In genomic region chr6:157603971-157604370, GRCh38 we compare ENCODE assay signal across 1 cellular context.
TF ChIP-seq lines count a peak whose summit lies in the region.

No MANE protein-coding gene starts in this region.

TF ChIP-seq in H1, 55 proteins besides CTCF, POLR2A, EP300 and RAD21 (continued from another document):
- TF ChIP-seq ZNF274 (IDR thresholded peaks at IDR 0.05; ENCODE audit: borderline replicate concordance, extremely low read depth, low read length), result no peak
- no peak for TF ChIP-seq BACH1 (IDR thresholded peaks at IDR 0.05; ENCODE audit: low read length)
- TF ChIP-seq SP1 (IDR thresholded peaks at IDR 0.05; ENCODE audit: low read depth, low read length), result no peak
- TF ChIP-seq KDM4A (IDR thresholded peaks at IDR 0.05; ENCODE audit: low read depth, low read length, severe bottlenecking), result no peak
- no peak for TF ChIP-seq SP2 (IDR thresholded peaks at IDR 0.05; ENCODE audit: low read length)
- TF ChIP-seq CHD7 (IDR thresholded peaks at IDR 0.05; ENCODE audit: insufficient replicate concordance, low read length), result no peak
- no peak for TF ChIP-seq PHF8 (conservative IDR thresholded peaks at IDR 0.05; ENCODE audit: low read depth, low read length)
- TF ChIP-seq EZH2 (IDR thresholded peaks at IDR 0.05; ENCODE audit: low read depth, low read length, severe bottlenecking), result no peak
- no peak for TF ChIP-seq EGR1 (IDR thresholded peaks at IDR 0.05; ENCODE audit: borderline replicate concordance, low read depth, low read length)
- TF ChIP-seq POLR2AphosphoS5 (IDR thresholded peaks at IDR 0.05; ENCODE audit: low read depth, low read length), result no peak
- no peak for TF ChIP-seq FOSL1 (IDR thresholded peaks at IDR 0.05; ENCODE audit: insufficient read depth, low read depth, low read length)
- no peak for TF ChIP-seq BRCA1 (IDR thresholded peaks at IDR 0.05; ENCODE audit: low read depth, low read length)
